In the genomic region with DNA sequence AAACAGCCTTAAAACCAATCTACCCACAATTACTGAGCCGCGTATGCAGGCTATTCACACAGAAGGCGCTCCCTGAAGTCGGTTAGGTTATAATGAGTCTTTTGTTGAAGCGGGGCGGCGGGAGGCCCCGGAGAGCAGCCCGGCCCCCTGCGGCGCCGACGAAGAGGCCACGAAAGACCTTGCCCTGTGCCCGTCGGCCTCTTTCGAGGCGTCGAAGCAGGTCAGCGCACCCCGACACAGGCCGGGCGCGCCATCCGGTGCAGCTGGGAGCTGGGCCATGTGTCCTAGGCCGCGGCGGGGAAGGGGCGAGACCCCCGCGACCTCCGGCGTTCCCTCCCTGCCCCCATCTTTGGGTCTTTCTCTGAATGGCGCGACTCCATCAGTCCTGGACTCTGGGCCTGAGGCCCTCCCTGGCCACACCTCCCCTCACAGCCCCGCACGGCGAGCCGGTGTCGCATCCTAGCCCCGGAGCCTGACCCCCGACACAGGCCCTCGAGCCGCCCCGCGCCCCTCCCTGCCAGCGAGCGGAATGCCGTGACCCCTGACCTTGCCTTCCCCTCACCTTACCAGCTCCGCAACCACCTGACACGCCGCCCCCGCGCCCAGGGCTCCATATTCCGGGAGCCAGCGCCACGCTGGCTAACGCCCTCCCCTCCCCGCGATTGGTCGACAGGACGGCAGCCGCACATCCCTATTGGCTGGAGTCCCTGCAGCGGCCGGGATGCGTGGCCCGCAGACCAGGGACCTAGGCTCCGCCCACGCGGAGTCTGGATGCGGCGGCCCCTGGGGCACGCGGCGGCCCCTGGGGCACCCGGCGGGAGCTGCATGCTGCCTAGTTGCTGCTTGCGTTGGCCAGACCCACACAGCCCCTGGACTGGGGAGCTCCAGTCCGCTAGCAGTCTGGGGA, we compare ENCODE assay signal across 8 cellular contexts. TPM values are rescaled to one million over a fixed set of nuclear protein-coding genes. Genes with fewer than 3 reads are reported as not detected.
A peak's percentile ranks its signal among the peaks of the same experiment; 100 is the strongest.
DNase-seq lines count a peak whose midpoint lies in the region; ATAC-seq and TF ChIP-seq lines count a peak whose summit lies in the region.

SLC11A2 (minus strand) TSS at position 637 of the 907 bp plus-strand sequence. CDS start 15,656 bp downstream, outside the sequence.

- DNase-seq in DMS79 (lab: John Stamatoyannopoulos, UW) (peak; percentile 62), Peyer's patch (peak; percentile 93 to 97 (median 97)), esophagus muscularis mucosa (ENCODE audit: extremely low spot score) (peak; percentile 98)
- peak; percentile 93 to 96 for DNase-seq in activated T-cell treated with anti-CD3 and anti-CD28 coated beads, Interleukin-2, amount 50 U/mL, for 48 hours
- peak; percentile 84 for DNase-seq in stimulated activated CD8-positive, alpha-beta memory T cell treated with anti-CD3 and anti-CD28 coated beads, Interleukin-7, amount 100 ng/mL, for 24 hours (ENCODE audit: low read depth)

- peak in 2 of 6 experiments; percentile 23 to 30 for TF ChIP-seq CTCF in Peyer's patch (IDR thresholded peaks at IDR 0.05)
- TF ChIP-seq CTCF in esophagus muscularis mucosa (IDR thresholded peaks at IDR 0.05): peak; percentile 9 to 33 (median 28)

- TF ChIP-seq EP300 in esophagus muscularis mucosa (IDR thresholded peaks at IDR 0.05): no peak

- no peaks in the 10 kb centered on the region for H3K27me3 ChIP-seq in Peyer's patch
- no peaks in the 10 kb centered on the region for H3K27me3 ChIP-seq in esophagus muscularis mucosa
- no peaks in the 10 kb centered on the region for H3K27me3 ChIP-seq in muscle layer of duodenum (ENCODE audit: low read depth, low read length)

- under 1% methylated on average over 17 of the region's 79 CpGs for WGBS in esophagus muscularis mucosa

- H3K36me3 ChIP-seq in KOPT-K1 (ENCODE audit: insufficient read depth, low read length) (no peaks in the 10 kb centered on the region), Peyer's patch (no peaks in the 10 kb centered on the region), esophagus muscularis mucosa (no peaks in the 10 kb centered on the region), muscle layer of duodenum (ENCODE audit: control insufficient read depth in 1 of 2, insufficient read depth in 2 of 2, low read length in 2 of 2) (peaks cover 0 to 10% of the 10 kb centered on the region in 2 donors)

- H3K27ac ChIP-seq in KOPT-K1 (ENCODE audit: low read depth, low read length, poor library complexity, severe bottlenecking) (peak within 1 kb of the TSS; percentile 87), Peyer's patch (peak within 1 kb of the TSS; percentile 83 to 93 (median 88)), esophagus muscularis mucosa (replicated peaks in 1 of 4) (peak within 1 kb of the TSS; percentile 86 to 96 (median 90)), muscle layer of duodenum (ENCODE audit: low read length) (peak within 1 kb of the TSS; percentile 97)

- TF ChIP-seq POLR2A in Peyer's patch (IDR thresholded peaks at IDR 0.05) (peak; percentile 35 to 59), esophagus muscularis mucosa (IDR thresholded peaks at IDR 0.05; ENCODE audit: low read depth) (peak; percentile 31)

- peaks cover 0 to 40% (median 8%) of the 10 kb centered on the region in 4 donors for H3K4me1 ChIP-seq in Peyer's patch
- H3K4me1 ChIP-seq in esophagus muscularis mucosa: peaks cover 17 to 41% (median 37%) of the 10 kb centered on the region in 4 donors
- H3K4me1 ChIP-seq in muscle layer of duodenum (ENCODE audit: control insufficient read depth in 1 of 2, insufficient read depth in 2 of 2, low read length in 2 of 2): peaks cover 6 to 11% of the 10 kb centered on the region in 2 donors

- H3K4me3 ChIP-seq in Peyer's patch (peak within 1 kb of the TSS; percentile 64 to 91 (median 82)), esophagus muscularis mucosa (peak within 1 kb of the TSS; percentile 71 to 94 (median 82)), muscle layer of duodenum (ENCODE audit: low read depth in 1 of 2, low read length in 2 of 2) (peak within 1 kb of the TSS; percentile 78 to 83)

- H3K9me3 ChIP-seq in KOPT-K1 (ENCODE audit: insufficient read depth, low read length, poor library complexity, severe bottlenecking) (no peaks in the 10 kb centered on the region), Peyer's patch (no peaks in the 10 kb centered on the region), esophagus muscularis mucosa (no peaks in the 10 kb centered on the region), muscle layer of duodenum (ENCODE audit: control insufficient read depth in 1 of 2, low read length in 2 of 2) (no peaks in the 10 kb centered on the region)

- ATAC-seq in GM21786 (IDR thresholded peaks at IDR 0.05; ENCODE audit: unreplicated experiment): peak; percentile 85

- intact Hi-C loops in esophagus muscularis mucosa (cut with DNase I): no loop called here

RNA-seq across cellular contexts. Expression of gene SLC11A2, which starts in this region (rescaled TPM):
- total RNA-seq in Peyer's patch (10 to 100 TPM; 37.1 to 57.4 (median 50.0) TPM), esophagus muscularis mucosa (10 to 100 TPM; 29.7 to 33.0 (median 31.7) TPM)

Comparison
In these comparisons a context has a peak if more than half of its experiments do, and no peak if none do; other contexts are left out.
1. Peak in every context shown above with its lines: DNase-seq, ATAC-seq, H3K4me3 ChIP-seq and H3K27ac ChIP-seq.